2 cellular contexts compared by ENCODE assay signal in genomic region chr2:142599504-142599903, GRCh38.
A peak's percentile ranks its signal among the peaks of the same experiment; 100 is the strongest.
TF ChIP-seq lines count a peak whose summit lies in the region.

No MANE protein-coding gene starts in this region.

TF ChIP-seq in IMR-90, 13 proteins besides CTCF, POLR2A, EP300 and RAD21 (continued from another document):
- TF ChIP-seq CEBPB (IDR thresholded peaks at IDR 0.05; ENCODE audit: low read depth, low read length) = no peak

TF ChIP-seq in HepG2, 621 proteins besides CTCF, POLR2A, EP300 and RAD21 (continued from another document):
- no peak for TF ChIP-seq PAXIP1 (CRISPR knock-in tag; conservative IDR thresholded peaks at IDR 0.05)
- TF ChIP-seq MTA1 (CRISPR knock-in tag; IDR thresholded peaks at IDR 0.05; ENCODE audit: borderline replicate concordance) = no peak
- TF ChIP-seq ZNF670 (CRISPR knock-in tag; IDR thresholded peaks at IDR 0.05; ENCODE audit: borderline replicate concordance) = no peak
- TF ChIP-seq TCF12 (IDR thresholded peaks at IDR 0.05) = no peak
- no peak for TF ChIP-seq TCF12 (CRISPR knock-in tag; IDR thresholded peaks at IDR 0.05)
- TF ChIP-seq SRY (CRISPR knock-in tag; IDR thresholded peaks at IDR 0.05) = no peak
- no peak for TF ChIP-seq FOXA1 (IDR thresholded peaks at IDR 0.05)
- TF ChIP-seq FOXA1 (CRISPR knock-in tag; IDR thresholded peaks at IDR 0.05) = peak; percentile 35
- TF ChIP-seq ZNF431 (CRISPR knock-in tag; IDR thresholded peaks at IDR 0.05; ENCODE audit: borderline replicate concordance, low read depth) = no peak
- TF ChIP-seq CREB1 (IDR thresholded peaks at IDR 0.05) = no peak
- TF ChIP-seq CREB1 (CRISPR knock-in tag; IDR thresholded peaks at IDR 0.05) = no peak
- TF ChIP-seq, protein P1, sequence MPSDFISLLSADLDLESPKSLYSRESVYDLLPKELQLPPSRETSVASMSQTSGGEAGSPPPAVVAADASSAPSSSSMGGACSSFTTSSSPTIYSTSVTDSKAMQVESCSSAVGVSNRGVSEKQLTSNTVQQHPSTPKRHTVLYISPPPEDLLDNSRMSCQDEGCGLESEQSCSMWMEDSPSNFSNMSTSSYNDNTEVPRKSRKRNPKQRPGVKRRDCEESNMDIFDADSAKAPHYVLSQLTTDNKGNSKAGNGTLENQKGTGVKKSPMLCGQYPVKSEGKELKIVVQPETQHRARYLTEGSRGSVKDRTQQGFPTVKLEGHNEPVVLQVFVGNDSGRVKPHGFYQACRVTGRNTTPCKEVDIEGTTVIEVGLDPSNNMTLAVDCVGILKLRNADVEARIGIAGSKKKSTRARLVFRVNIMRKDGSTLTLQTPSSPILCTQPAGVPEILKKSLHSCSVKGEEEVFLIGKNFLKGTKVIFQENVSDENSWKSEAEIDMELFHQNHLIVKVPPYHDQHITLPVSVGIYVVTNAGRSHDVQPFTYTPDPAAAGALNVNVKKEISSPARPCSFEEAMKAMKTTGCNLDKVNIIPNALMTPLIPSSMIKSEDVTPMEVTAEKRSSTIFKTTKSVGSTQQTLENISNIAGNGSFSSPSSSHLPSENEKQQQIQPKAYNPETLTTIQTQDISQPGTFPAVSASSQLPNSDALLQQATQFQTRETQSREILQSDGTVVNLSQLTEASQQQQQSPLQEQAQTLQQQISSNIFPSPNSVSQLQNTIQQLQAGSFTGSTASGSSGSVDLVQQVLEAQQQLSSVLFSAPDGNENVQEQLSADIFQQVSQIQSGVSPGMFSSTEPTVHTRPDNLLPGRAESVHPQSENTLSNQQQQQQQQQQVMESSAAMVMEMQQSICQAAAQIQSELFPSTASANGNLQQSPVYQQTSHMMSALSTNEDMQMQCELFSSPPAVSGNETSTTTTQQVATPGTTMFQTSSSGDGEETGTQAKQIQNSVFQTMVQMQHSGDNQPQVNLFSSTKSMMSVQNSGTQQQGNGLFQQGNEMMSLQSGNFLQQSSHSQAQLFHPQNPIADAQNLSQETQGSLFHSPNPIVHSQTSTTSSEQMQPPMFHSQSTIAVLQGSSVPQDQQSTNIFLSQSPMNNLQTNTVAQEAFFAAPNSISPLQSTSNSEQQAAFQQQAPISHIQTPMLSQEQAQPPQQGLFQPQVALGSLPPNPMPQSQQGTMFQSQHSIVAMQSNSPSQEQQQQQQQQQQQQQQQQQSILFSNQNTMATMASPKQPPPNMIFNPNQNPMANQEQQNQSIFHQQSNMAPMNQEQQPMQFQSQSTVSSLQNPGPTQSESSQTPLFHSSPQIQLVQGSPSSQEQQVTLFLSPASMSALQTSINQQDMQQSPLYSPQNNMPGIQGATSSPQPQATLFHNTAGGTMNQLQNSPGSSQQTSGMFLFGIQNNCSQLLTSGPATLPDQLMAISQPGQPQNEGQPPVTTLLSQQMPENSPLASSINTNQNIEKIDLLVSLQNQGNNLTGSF (CRISPR knock-in tag; IDR thresholded peaks at IDR 0.05) = no peak
- no peak for TF ChIP-seq ZNF597 (CRISPR knock-in tag; IDR thresholded peaks at IDR 0.05)
- TF ChIP-seq TFDP2 (CRISPR knock-in tag; IDR thresholded peaks at IDR 0.05) = no peak
- TF ChIP-seq, protein P2, sequence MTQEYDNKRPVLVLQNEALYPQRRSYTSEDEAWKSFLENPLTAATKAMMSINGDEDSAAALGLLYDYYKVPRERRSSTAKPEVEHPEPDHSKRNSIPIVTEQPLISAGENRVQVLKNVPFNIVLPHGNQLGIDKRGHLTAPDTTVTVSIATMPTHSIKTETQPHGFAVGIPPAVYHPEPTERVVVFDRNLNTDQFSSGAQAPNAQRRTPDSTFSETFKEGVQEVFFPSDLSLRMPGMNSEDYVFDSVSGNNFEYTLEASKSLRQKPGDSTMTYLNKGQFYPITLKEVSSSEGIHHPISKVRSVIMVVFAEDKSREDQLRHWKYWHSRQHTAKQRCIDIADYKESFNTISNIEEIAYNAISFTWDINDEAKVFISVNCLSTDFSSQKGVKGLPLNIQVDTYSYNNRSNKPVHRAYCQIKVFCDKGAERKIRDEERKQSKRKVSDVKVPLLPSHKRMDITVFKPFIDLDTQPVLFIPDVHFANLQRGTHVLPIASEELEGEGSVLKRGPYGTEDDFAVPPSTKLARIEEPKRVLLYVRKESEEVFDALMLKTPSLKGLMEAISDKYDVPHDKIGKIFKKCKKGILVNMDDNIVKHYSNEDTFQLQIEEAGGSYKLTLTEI (CRISPR knock-in tag; conservative IDR thresholded peaks at IDR 0.05) = no peak
- no peak for TF ChIP-seq NFE2 (CRISPR knock-in tag; IDR thresholded peaks at IDR 0.05)
- TF ChIP-seq ZNF83 (CRISPR knock-in tag; IDR thresholded peaks at IDR 0.05; ENCODE audit: borderline replicate concordance) = no peak
- TF ChIP-seq TBX3 (IDR thresholded peaks at IDR 0.05; ENCODE audit: borderline replicate concordance) = no peak
- no peak for TF ChIP-seq ZSCAN31 (CRISPR knock-in tag; IDR thresholded peaks at IDR 0.05; ENCODE audit: low read depth)
- 0 out of 4 replicates have a peak, but pooled peaks of 1 of the 2 experiments have one; percentile 20 for TF ChIP-seq NR2F1 (CRISPR knock-in tag; IDR thresholded peaks at IDR 0.05)
- TF ChIP-seq, protein P3, sequence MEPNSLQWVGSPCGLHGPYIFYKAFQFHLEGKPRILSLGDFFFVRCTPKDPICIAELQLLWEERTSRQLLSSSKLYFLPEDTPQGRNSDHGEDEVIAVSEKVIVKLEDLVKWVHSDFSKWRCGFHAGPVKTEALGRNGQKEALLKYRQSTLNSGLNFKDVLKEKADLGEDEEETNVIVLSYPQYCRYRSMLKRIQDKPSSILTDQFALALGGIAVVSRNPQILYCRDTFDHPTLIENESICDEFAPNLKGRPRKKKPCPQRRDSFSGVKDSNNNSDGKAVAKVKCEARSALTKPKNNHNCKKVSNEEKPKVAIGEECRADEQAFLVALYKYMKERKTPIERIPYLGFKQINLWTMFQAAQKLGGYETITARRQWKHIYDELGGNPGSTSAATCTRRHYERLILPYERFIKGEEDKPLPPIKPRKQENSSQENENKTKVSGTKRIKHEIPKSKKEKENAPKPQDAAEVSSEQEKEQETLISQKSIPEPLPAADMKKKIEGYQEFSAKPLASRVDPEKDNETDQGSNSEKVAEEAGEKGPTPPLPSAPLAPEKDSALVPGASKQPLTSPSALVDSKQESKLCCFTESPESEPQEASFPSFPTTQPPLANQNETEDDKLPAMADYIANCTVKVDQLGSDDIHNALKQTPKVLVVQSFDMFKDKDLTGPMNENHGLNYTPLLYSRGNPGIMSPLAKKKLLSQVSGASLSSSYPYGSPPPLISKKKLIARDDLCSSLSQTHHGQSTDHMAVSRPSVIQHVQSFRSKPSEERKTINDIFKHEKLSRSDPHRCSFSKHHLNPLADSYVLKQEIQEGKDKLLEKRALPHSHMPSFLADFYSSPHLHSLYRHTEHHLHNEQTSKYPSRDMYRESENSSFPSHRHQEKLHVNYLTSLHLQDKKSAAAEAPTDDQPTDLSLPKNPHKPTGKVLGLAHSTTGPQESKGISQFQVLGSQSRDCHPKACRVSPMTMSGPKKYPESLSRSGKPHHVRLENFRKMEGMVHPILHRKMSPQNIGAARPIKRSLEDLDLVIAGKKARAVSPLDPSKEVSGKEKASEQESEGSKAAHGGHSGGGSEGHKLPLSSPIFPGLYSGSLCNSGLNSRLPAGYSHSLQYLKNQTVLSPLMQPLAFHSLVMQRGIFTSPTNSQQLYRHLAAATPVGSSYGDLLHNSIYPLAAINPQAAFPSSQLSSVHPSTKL (CRISPR knock-in tag; IDR thresholded peaks at IDR 0.05) = peak; percentile 63
- TF ChIP-seq, protein P4, sequence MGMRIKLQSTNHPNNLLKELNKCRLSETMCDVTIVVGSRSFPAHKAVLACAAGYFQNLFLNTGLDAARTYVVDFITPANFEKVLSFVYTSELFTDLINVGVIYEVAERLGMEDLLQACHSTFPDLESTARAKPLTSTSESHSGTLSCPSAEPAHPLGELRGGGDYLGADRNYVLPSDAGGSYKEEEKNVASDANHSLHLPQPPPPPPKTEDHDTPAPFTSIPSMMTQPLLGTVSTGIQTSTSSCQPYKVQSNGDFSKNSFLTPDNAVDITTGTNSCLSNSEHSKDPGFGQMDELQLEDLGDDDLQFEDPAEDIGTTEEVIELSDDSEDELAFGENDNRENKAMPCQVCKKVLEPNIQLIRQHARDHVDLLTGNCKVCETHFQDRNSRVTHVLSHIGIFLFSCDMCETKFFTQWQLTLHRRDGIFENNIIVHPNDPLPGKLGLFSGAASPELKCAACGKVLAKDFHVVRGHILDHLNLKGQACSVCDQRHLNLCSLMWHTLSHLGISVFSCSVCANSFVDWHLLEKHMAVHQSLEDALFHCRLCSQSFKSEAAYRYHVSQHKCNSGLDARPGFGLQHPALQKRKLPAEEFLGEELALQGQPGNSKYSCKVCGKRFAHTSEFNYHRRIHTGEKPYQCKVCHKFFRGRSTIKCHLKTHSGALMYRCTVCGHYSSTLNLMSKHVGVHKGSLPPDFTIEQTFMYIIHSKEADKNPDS (CRISPR knock-in tag; IDR thresholded peaks at IDR 0.05) = no peak
- TF ChIP-seq, protein P5, sequence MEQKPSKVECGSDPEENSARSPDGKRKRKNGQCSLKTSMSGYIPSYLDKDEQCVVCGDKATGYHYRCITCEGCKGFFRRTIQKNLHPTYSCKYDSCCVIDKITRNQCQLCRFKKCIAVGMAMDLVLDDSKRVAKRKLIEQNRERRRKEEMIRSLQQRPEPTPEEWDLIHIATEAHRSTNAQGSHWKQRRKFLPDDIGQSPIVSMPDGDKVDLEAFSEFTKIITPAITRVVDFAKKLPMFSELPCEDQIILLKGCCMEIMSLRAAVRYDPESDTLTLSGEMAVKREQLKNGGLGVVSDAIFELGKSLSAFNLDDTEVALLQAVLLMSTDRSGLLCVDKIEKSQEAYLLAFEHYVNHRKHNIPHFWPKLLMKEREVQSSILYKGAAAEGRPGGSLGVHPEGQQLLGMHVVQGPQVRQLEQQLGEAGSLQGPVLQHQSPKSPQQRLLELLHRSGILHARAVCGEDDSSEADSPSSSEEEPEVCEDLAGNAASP (CRISPR knock-in tag; IDR thresholded peaks at IDR 0.05; ENCODE audit: borderline replicate concordance) = no peak
- no peak for TF ChIP-seq ZZZ3 (CRISPR knock-in tag; IDR thresholded peaks at IDR 0.05; ENCODE audit: borderline replicate concordance)
- peak; percentile 48; the same call in 1 of the 2 replicates for TF ChIP-seq SOX5 (CRISPR knock-in tag; IDR thresholded peaks at IDR 0.05; ENCODE audit: borderline replicate concordance)
